In the genomic region with DNA sequence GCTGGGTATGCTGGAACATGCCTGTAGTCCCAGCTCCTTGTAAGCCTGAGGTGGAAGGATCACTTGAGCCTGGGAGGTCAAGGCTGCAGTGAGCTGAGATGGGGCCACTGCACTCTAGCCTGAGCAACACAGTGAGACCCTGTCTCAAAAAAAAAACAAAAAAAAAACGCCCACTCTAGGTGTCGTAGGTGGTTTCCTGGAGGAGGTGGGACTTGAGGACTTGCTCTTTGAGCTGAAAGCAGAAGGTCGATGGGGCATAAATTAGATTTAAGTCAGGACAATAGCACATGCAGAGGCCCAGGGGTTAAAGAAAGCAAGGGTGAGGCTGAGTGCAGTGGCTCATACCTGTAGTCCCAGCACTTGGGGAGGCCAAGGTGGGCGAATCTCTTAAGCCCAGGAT, we compare ENCODE assay signal across 1 cellular context.
TF ChIP-seq lines count a peak whose summit lies in the region.

No MANE protein-coding gene starts in this region.

TF ChIP-seq in HEK293, 187 proteins besides CTCF, POLR2A, EP300 and RAD21 (continued from another document):
- peak; percentile 62 for TF ChIP-seq ZFHX2 (tag by site-specific recombination; conservative IDR thresholded peaks at IDR 0.05)
- TF ChIP-seq SP2 (tag by site-specific recombination; IDR thresholded peaks at IDR 0.05): no peak
- no peak for TF ChIP-seq ZNF791 (tag by site-specific recombination; IDR thresholded peaks at IDR 0.05)
- no peak for TF ChIP-seq ZNF571 (tag by site-specific recombination; IDR thresholded peaks at IDR 0.05)
- peak; percentile 61 for TF ChIP-seq EGR2 (tag by site-specific recombination; IDR thresholded peaks at IDR 0.05; ENCODE audit: low read depth)
